ENCODE assay signal across 2 cellular contexts in the genomic region with DNA sequence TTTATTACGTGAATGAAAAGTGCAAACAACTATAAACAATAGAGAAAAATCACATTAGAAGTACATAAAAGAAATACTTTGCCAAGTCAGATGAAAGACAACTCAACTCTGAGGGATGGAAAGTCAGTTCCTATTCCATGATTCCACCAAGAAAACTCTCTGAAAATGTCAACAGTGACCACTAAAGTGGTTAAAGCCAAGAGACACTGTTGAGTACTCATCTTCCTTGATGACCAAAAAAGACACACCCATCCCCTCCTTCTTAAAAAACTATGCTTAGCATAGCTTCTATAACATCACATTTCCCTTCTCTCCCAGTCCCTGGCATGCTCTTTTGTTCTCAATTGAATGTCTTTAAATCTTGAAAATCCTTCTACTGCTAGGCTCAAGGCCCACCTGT.
TF ChIP-seq lines count a peak whose summit lies in the region.

No MANE protein-coding gene starts in this region.

TF ChIP-seq in GM23338, 12 proteins besides CTCF, POLR2A, EP300 and RAD21 (continued from another document):
- TF ChIP-seq, protein P1, sequence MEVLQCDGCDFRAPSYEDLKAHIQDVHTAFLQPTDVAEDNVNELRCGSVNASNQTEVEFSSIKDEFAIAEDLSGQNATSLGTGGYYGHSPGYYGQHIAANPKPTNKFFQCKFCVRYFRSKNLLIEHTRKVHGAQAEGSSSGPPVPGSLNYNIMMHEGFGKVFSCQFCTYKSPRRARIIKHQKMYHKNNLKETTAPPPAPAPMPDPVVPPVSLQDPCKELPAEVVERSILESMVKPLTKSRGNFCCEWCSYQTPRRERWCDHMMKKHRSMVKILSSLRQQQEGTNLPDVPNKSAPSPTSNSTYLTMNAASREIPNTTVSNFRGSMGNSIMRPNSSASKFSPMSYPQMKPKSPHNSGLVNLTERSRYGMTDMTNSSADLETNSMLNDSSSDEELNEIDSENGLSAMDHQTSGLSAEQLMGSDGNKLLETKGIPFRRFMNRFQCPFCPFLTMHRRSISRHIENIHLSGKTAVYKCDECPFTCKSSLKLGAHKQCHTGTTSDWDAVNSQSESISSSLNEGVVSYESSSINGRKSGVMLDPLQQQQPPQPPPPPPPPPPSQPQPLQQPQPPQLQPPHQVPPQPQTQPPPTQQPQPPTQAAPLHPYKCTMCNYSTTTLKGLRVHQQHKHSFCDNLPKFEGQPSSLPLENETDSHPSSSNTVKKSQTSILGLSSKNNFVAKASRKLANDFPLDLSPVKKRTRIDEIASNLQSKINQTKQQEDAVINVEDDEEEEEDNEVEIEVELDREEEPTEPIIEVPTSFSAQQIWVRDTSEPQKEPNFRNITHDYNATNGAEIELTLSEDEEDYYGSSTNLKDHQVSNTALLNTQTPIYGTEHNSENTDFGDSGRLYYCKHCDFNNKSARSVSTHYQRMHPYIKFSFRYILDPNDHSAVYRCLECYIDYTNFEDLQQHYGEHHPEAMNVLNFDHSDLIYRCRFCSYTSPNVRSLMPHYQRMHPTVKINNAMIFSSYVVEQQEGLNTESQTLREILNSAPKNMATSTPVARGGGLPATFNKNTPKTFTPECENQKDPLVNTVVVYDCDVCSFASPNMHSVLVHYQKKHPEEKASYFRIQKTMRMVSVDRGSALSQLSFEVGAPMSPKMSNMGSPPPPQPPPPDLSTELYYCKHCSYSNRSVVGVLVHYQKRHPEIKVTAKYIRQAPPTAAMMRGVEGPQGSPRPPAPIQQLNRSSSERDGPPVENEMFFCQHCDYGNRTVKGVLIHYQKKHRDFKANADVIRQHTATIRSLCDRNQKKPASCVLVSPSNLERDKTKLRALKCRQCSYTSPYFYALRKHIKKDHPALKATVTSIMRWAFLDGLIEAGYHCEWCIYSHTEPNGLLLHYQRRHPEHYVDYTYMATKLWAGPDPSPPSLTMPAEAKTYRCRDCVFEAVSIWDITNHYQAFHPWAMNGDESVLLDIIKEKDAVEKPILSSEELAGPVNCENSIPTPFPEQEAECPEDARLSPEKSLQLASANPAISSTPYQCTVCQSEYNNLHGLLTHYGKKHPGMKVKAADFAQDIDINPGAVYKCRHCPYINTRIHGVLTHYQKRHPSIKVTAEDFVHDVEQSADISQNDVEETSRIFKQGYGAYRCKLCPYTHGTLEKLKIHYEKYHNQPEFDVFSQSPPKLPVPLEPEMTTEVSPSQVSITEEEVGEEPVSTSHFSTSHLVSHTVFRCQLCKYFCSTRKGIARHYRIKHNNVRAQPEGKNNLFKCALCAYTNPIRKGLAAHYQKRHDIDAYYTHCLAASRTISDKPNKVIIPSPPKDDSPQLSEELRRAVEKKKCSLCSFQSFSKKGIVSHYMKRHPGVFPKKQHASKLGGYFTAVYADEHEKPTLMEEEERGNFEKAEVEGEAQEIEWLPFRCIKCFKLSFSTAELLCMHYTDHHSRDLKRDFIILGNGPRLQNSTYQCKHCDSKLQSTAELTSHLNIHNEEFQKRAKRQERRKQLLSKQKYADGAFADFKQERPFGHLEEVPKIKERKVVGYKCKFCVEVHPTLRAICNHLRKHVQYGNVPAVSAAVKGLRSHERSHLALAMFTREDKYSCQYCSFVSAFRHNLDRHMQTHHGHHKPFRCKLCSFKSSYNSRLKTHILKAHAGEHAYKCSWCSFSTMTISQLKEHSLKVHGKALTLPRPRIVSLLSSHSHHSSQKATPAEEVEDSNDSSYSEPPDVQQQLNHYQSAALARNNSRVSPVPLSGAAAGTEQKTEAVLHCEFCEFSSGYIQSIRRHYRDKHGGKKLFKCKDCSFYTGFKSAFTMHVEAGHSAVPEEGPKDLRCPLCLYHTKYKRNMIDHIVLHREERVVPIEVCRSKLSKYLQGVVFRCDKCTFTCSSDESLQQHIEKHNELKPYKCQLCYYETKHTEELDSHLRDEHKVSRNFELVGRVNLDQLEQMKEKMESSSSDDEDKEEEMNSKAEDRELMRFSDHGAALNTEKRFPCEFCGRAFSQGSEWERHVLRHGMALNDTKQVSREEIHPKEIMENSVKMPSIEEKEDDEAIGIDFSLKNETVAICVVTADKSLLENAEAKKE (CRISPR knock-in tag; IDR thresholded peaks at IDR 0.05): no peak
- TF ChIP-seq CREB1 (CRISPR knock-in tag; IDR thresholded peaks at IDR 0.05; ENCODE audit: low read depth): no peak
- TF ChIP-seq, protein P2, sequence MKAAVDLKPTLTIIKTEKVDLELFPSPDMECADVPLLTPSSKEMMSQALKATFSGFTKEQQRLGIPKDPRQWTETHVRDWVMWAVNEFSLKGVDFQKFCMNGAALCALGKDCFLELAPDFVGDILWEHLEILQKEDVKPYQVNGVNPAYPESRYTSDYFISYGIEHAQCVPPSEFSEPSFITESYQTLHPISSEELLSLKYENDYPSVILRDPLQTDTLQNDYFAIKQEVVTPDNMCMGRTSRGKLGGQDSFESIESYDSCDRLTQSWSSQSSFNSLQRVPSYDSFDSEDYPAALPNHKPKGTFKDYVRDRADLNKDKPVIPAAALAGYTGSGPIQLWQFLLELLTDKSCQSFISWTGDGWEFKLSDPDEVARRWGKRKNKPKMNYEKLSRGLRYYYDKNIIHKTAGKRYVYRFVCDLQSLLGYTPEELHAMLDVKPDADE (IDR thresholded peaks at IDR 0.05): no peak

TF ChIP-seq in WTC11, 78 proteins besides CTCF, POLR2A, EP300 and RAD21 (continued from another document):
- TF ChIP-seq, protein P3, sequence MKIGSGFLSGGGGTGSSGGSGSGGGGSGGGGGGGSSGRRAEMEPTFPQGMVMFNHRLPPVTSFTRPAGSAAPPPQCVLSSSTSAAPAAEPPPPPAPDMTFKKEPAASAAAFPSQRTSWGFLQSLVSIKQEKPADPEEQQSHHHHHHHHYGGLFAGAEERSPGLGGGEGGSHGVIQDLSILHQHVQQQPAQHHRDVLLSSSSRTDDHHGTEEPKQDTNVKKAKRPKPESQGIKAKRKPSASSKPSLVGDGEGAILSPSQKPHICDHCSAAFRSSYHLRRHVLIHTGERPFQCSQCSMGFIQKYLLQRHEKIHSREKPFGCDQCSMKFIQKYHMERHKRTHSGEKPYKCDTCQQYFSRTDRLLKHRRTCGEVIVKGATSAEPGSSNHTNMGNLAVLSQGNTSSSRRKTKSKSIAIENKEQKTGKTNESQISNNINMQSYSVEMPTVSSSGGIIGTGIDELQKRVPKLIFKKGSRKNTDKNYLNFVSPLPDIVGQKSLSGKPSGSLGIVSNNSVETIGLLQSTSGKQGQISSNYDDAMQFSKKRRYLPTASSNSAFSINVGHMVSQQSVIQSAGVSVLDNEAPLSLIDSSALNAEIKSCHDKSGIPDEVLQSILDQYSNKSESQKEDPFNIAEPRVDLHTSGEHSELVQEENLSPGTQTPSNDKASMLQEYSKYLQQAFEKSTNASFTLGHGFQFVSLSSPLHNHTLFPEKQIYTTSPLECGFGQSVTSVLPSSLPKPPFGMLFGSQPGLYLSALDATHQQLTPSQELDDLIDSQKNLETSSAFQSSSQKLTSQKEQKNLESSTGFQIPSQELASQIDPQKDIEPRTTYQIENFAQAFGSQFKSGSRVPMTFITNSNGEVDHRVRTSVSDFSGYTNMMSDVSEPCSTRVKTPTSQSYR (CRISPR knock-in tag; IDR thresholded peaks at IDR 0.05): no peak
- TF ChIP-seq NFYB (CRISPR knock-in tag; conservative IDR thresholded peaks at IDR 0.05; ENCODE audit: low read depth): no peak
